ENCODE assay signal across 18 cellular contexts in the genomic region with DNA sequence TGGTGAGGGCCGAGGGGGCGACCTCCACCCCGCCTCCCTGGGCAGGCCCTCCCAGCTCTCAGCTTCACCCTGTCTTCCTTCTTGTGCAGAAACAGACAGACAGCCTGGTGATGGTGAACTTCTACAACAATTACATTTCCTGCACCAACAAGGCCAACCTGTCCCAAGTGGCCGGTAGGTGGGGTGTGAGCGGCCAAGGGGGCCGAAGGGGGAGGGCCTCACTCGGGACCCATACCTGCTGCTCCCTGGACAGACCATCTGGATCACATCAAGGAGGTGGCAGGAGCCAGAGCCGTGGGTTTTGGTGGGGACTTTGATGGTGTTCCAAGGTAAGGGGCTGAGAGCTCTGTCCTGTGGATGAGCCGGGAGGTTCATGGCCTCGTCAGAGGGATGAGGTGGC. TPM values are rescaled to one million over a fixed set of nuclear protein-coding genes. Genes with fewer than 3 reads are reported as not detected.
"Had no signal": no experiment of that assay in that cellular context is flagged by ENCODE, and none has a peak within 500 bp of the region (broad histone marks: within the 10 kb centered on the region; RNA-seq: fewer than 3 reads in every experiment).

No MANE protein-coding gene starts in this region.

- H3K4me3 ChIP-seq: esophagus muscularis mucosa, gastroesophageal sphincter, heart right ventricle, left ventricle myocardium inferior, smooth muscle cell, stomach had no signal

- H3K4me2 ChIP-seq: smooth muscle cell had no signal

- H3K9me3 ChIP-seq: esophagus muscularis mucosa, gastroesophageal sphincter, heart right ventricle, left ventricle myocardium inferior, stomach had no signal

- H3K27ac ChIP-seq: esophagus muscularis mucosa, gastroesophageal sphincter, heart right ventricle, left ventricle myocardium inferior, stomach, WERI-Rb-1 had no signal

- DNase-seq: activated CD4-positive, alpha-beta T cell treated with anti-CD3 and anti-CD28 coated beads for 36 hours; activated CD4-positive, alpha-beta T cell treated with anti-CD3 and anti-CD28 coated beads, Interleukin-2, amount 50 U/mL, for 48 hours; effector CD8-positive, alpha-beta T cell; heart right ventricle; left ventricle myocardium inferior; mammary epithelial cell; stimulated activated CD4-positive, alpha-beta T cell treated with anti-CD3 and anti-CD28 coated beads, Interleukin-4, amount 100 ng/mL, for 24 hours; stomach; trophoblast cell; WERI-Rb-1 had no signal

- H3K36me3 ChIP-seq: esophagus muscularis mucosa, gastroesophageal sphincter, heart right ventricle, left ventricle myocardium inferior, stomach, WERI-Rb-1 had no signal

RNA-seq across cellular contexts. Expression of a gene that starts 23.9 kb away (rescaled TPM):
- total RNA-seq: activated CD4-positive, alpha-beta T cell treated with anti-CD3 and anti-CD28 coated beads for 36 hours; activated T-helper 1 cell treated with anti-CD3 and anti-CD28 coated beads, Interleukin-12 subunit alpha, Interleukin-12 subunit beta, Interleukin-2, Interleukin-4 antibody, amounts not matched to agents 30 ng/mL and 10 ng/mL and 1 ng/mL, durations not matched to agents 14 hours and 24 hours and 36 hours; chondrocyte; heart right ventricle; left ventricle myocardium inferior; mammary epithelial cell; myocyte; sciatic nerve; smooth muscle cell; T-helper 2 cell treated with Interferon-gamma antibody and Interleukin-4, amounts not matched to agents 100 ng/mL and 5 ng/mL, for 36 hours had no signal
- polyA plus RNA-seq: mammary epithelial cell, smooth muscle cell had no signal
